10 cellular contexts compared by ENCODE assay signal in the genomic region with DNA sequence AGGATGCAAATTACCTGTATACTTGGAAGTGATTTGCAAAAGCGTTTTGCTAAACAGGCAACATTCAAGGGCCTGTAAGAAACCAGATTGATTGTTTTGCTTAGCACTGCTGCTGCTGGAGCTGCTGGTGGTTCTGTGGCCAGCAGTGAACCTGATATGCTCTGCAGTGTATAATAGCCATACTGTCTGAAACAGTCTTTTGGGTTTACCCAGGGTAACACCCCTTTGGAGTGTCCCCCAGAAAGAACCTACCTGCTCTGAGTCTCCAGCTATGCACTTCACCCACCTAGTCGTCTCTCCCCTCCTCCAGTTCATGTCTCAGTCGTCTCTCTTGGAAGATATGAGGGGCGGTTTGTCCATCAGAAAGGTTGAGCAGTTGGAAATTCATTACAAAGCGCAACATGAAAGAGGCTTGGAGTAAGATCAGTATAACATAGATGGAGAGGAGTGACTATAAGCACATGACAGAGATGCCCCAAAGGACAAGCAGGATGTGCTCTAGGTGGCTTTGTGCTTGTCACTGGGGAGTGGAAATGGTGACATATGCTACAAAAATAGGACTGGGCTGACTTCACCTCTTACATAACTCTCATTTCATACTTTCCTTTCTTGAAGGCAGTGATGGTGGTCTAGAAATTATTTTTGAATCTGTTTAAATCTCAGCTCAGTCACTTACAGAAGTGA. TPM values are rescaled to one million over a fixed set of nuclear protein-coding genes. Genes with fewer than 3 reads are reported as not detected.
DNase-seq lines count a peak whose midpoint lies in the region; ATAC-seq and TF ChIP-seq lines count a peak whose summit lies in the region.
"Had no signal": no experiment of that assay in that cellular context is flagged by ENCODE, and none has a peak within 500 bp of the region (broad histone marks: within the 10 kb centered on the region; RNA-seq: fewer than 3 reads in every experiment).

No MANE protein-coding gene starts in this region.

- TF ChIP-seq POLR2A in testis (IDR thresholded peaks at IDR 0.05), result no peak

- peak overlapping the region; percentile 68 for H3K27ac Mint-ChIP-seq in CD8-positive, alpha-beta T cell

- no peaks in the 10 kb centered on the region for H3K27me3 ChIP-seq in CD8-positive, alpha-beta T cell (ENCODE audit: insufficient read depth, low read length)
- H3K27me3 ChIP-seq in testis, result no peaks in the 10 kb centered on the region
- H3K27me3 ChIP-seq in upper lobe of right lung, result no peaks in the 10 kb centered on the region

- peaks cover 71% of the 10 kb centered on the region for H3K4me1 Mint-ChIP-seq in CD8-positive, alpha-beta T cell (ENCODE audit: low read depth)

- H3K27me3 Mint-ChIP-seq in CD8-positive, alpha-beta T cell (ENCODE audit: low read depth), result peaks cover 3% of the 10 kb centered on the region

- ATAC-seq in CD8-positive, alpha-beta T cell, result no peak
- ATAC-seq in GM19395 (IDR thresholded peaks at IDR 0.05; ENCODE audit: unreplicated experiment) (peak; percentile 49), HG03442 (IDR thresholded peaks at IDR 0.05; ENCODE audit: unreplicated experiment) (peak; percentile 50), esophagus mucosa (no peak), upper lobe of right lung (no peak)

- no peak overlapping the region for H3K27ac ChIP-seq in CD8-positive, alpha-beta T cell (ENCODE audit: low read depth, low read length)
- peak overlapping the region; percentile 74 for H3K27ac ChIP-seq in caudate nucleus (ENCODE audit: low read depth, low read length)
- H3K27ac ChIP-seq in testis, result no peak overlapping the region
- no peak overlapping the region for H3K27ac ChIP-seq in upper lobe of right lung
- H3K27ac ChIP-seq: VCaP had no signal

- 73 to 81% methylated on average over 5 of the region's 5 CpGs for WGBS in testis, 2 donors

- H3K4me3 Mint-ChIP-seq in CD8-positive, alpha-beta T cell, result no peak overlapping the region

- intact Hi-C loops in CD8-positive, alpha-beta T cell (cut with DNase I, micrococcal nuclease), result no loop called here
- intact Hi-C loops in testis (cut with DNase I; ENCODE audit: low total_unique reads), result no loop called here
- intact Hi-C loops in upper lobe of right lung (cut with DNase I), result no loop called here

- no peaks in the 10 kb centered on the region for H3K36me3 ChIP-seq in CD8-positive, alpha-beta T cell (ENCODE audit: insufficient read depth, low read length)
- H3K36me3 ChIP-seq in testis (ENCODE audit: low read depth, missing control alignments) (no peaks in the 10 kb centered on the region), upper lobe of right lung (no peaks in the 10 kb centered on the region)

- POLR2A ChIA-PET in CD8-positive, alpha-beta T cell (lab: Charles Lee), result interaction anchor here (1.2 kb wide), 1 partner anchor 104 kb away, joined by 4 read pairs; a partner anchor contains a TSS

- peaks cover 5% of the 10 kb centered on the region for H3K9me3 Mint-ChIP-seq in CD8-positive, alpha-beta T cell

- TF ChIP-seq CTCF in CD8-positive, alpha-beta T cell (IDR thresholded peaks at IDR 0.05), result no peak
- no peak for TF ChIP-seq CTCF in testis (IDR thresholded peaks at IDR 0.05)
- no peak for TF ChIP-seq CTCF in upper lobe of right lung (IDR thresholded peaks at IDR 0.05)

- H3K4me3 ChIP-seq in CD8-positive, alpha-beta T cell (ENCODE audit: low read depth, low read length), result no peak overlapping the region
- H3K4me3 ChIP-seq in testis (no peak overlapping the region), upper lobe of right lung (no peak overlapping the region)

- peaks cover 46% of the 10 kb centered on the region for H3K4me1 ChIP-seq in CD8-positive, alpha-beta T cell (ENCODE audit: insufficient read depth, low read length)
- H3K4me1 ChIP-seq in testis, result peaks cover 24% of the 10 kb centered on the region
- H3K4me1 ChIP-seq in upper lobe of right lung, result peaks cover 41% of the 10 kb centered on the region

- H3K9me3 ChIP-seq in CD8-positive, alpha-beta T cell (ENCODE audit: low read length), result no peaks in the 10 kb centered on the region
- H3K9me3 ChIP-seq in testis (no peaks in the 10 kb centered on the region), upper lobe of right lung (no peaks in the 10 kb centered on the region)

- peaks cover 18% of the 10 kb centered on the region for H3K36me3 Mint-ChIP-seq in CD8-positive, alpha-beta T cell

- no peak for DNase-seq in CD8-positive, alpha-beta T cell
- DNase-seq in caudate nucleus (lab: John Stamatoyannopoulos, UW) (peak in 6 of 61 donors; percentile 27 to 81 (median 32)), testis (no peak), upper lobe of right lung (no peak), iPS-NIHi7 (ENCODE audit: extremely low spot score) (no peak)

- CTCF ChIA-PET in CD8-positive, alpha-beta T cell (lab: Charles Lee), result no interaction called here

RNA-seq across cellular contexts. Expression of a gene that starts 3.8 kb away (rescaled TPM):
- total RNA-seq in CD8-positive, alpha-beta T cell, result 10 to 100 TPM; 24.8 to 25.5 TPM
- total RNA-seq in testis (10 to 100 TPM; 82.6 to 93.6 TPM), esophagus mucosa (20.6 TPM), upper lobe of right lung (23.4 TPM)
- 117 TPM for polyA plus RNA-seq in testis (ENCODE audit: insufficient read depth, low read depth, low replicate concordance)

RNA-seq across cellular contexts. Expression of a gene that starts 15.3 kb away (rescaled TPM):
- total RNA-seq in CD8-positive, alpha-beta T cell, result not detected
- not detected for total RNA-seq in testis
- not detected for polyA plus RNA-seq in testis (ENCODE audit: insufficient read depth, low read depth, low replicate concordance)
- 6.3 TPM for total RNA-seq in esophagus mucosa
- not detected for total RNA-seq in upper lobe of right lung
- total RNA-seq: dermis microvascular lymphatic vessel endothelial cell had no signal

Comparison
In these comparisons a context has a peak if more than half of its experiments do, and no peak if none do; other contexts are left out.
1. ATAC-seq: peak in GM19395 (single experiment) and HG03442 (single experiment); none in CD8-positive, alpha-beta T cell (single experiment), esophagus mucosa (single experiment) and upper lobe of right lung (single experiment).